24 cellular contexts compared by ENCODE assay signal in genomic region chr6:78062993-78063392, GRCh38.
A peak's percentile ranks its signal among the peaks of the same experiment; 100 is the strongest.
DNase-seq lines count a peak whose midpoint lies in the region; ATAC-seq, FAIRE-seq and TF ChIP-seq lines count a peak whose summit lies in the region.
"Had no signal": no experiment of that assay in that cellular context is flagged by ENCODE, and none has a peak within 500 bp of the region (broad histone marks: within the 10 kb centered on the region; RNA-seq: fewer than 3 reads in every experiment).

No MANE protein-coding gene starts in this region.

- no peak overlapping the region for H3K9ac ChIP-seq in HepG2 (ENCODE audit: insufficient read depth, low read depth, low read length)

- DNase-seq in HepG2 (ENCODE audit: low spot score): no peak
- DNase-seq in right lobe of liver: no peak
- DNase-seq in NB4 (ENCODE audit: low read depth): peak; percentile 3
- DNase-seq in fibroblast of villous mesenchyme (ENCODE audit: low read depth): peak; percentile 0
- peak; percentile 20 for DNase-seq in myocyte (ENCODE audit: low read depth)
- no peak for DNase-seq in brain microvascular endothelial cell
- no peak for DNase-seq in pancreas
- DNase-seq: ACHN; BE2C; C1 segment of cervical spinal cord; CD4-positive, CD25-positive, alpha-beta regulatory T cell; CD8-positive, alpha-beta memory T cell; COR-L47; DMS 273 treated with DMSO at 0.1 percent for 48 hours; DMS53; DND-41; EL; HCEC 1CT; HFFc6; KG1 had no signal

- FAIRE-seq in HepG2 (lab: Jason Lieb, UNC) (no peak), pancreas (lab: Jason Lieb, UNC) (no peak)
- FAIRE-seq: A204.1, GM12878, GM19239 had no signal

- H3K79me2 ChIP-seq in HepG2 (ENCODE audit: insufficient read depth, low read length): no peaks in the 10 kb centered on the region

- H3K27ac ChIP-seq in HepG2 (ENCODE audit: extremely low read length, insufficient read depth, low read length) (no peak overlapping the region), right lobe of liver (no peak overlapping the region), brain microvascular endothelial cell (no peak overlapping the region), pancreas (no peak overlapping the region)

- H3K9me3 ChIP-seq in HepG2 (ENCODE audit: low read length) (peaks cover 80% of the 10 kb centered on the region), right lobe of liver (no peaks in the 10 kb centered on the region), pancreas (no peaks in the 10 kb centered on the region)
- H3K9me3 ChIP-seq: BE2C had no signal

- WGBS in HepG2 (ENCODE audit: low lambda C conversion rate): 70% methylated on average over 4 of the region's 4 CpGs
- WGBS in right lobe of liver (ENCODE audit: insufficient coverage, low coverage, low lambda C conversion rate, missing lambda C conversion rate): 79% methylated on average over 4 of the region's 4 CpGs
- 90 to 91% methylated on average over 4 of the region's 4 CpGs for WGBS in pancreas, 2 donors

- H3K27me3 ChIP-seq in HepG2 (ENCODE audit: control insufficient read depth in 1 of 2, insufficient read depth in 2 of 2, low read length in 2 of 2) (no peaks in the 10 kb centered on the region), right lobe of liver (no peaks in the 10 kb centered on the region), brain microvascular endothelial cell (replicated peaks) (no peaks in the 10 kb centered on the region), pancreas (no peaks in the 10 kb centered on the region)
- H3K27me3 ChIP-seq: BE2C had no signal

- no peak overlapping the region for H3K4me3 ChIP-seq in HepG2 (replicated peaks in 1 of 3; ENCODE audit: insufficient read depth in 1 of 3, low read depth in 2 of 3, low read length in 3 of 3)
- H3K4me3 ChIP-seq in right lobe of liver: no peak overlapping the region
- H3K4me3 ChIP-seq in NB4 (ENCODE audit: low read depth, low read length): no peak overlapping the region
- H3K4me3 ChIP-seq in fibroblast of villous mesenchyme (ENCODE audit: low read depth, low read length): no peak overlapping the region
- no peak overlapping the region for H3K4me3 ChIP-seq in brain microvascular endothelial cell (ENCODE audit: low read depth, low read length)
- H3K4me3 ChIP-seq in pancreas: no peak overlapping the region
- H3K4me3 ChIP-seq: GM12878 had no signal

- H3K4me1 ChIP-seq in HepG2 (ENCODE audit: insufficient read depth, low read length) (no peaks in the 10 kb centered on the region), right lobe of liver (no peaks in the 10 kb centered on the region), pancreas (no peaks in the 10 kb centered on the region)
- H3K4me1 ChIP-seq: BE2C had no signal

- H3K36me3 ChIP-seq in HepG2 (replicated peaks in 1 of 2; ENCODE audit: control insufficient read depth in 1 of 2, insufficient read depth in 2 of 2, low read length in 2 of 2) (no peaks in the 10 kb centered on the region), right lobe of liver (no peaks in the 10 kb centered on the region), brain microvascular endothelial cell (replicated peaks) (no peaks in the 10 kb centered on the region), pancreas (no peaks in the 10 kb centered on the region)
- H3K36me3 ChIP-seq: BE2C had no signal

- TF ChIP-seq EP300 in HepG2 (IDR thresholded peaks at IDR 0.05; ENCODE audit: low read depth in 2 of 2, low read length in 2 of 2) (no peak), HepG2 (CRISPR knock-in tag; IDR thresholded peaks at IDR 0.05; ENCODE audit: borderline replicate concordance) (no peak)

- H2AFZ ChIP-seq in HepG2 (ENCODE audit: low read length): no peak overlapping the region

- H4K20me1 ChIP-seq in HepG2 (ENCODE audit: insufficient read depth, low read length): no peaks in the 10 kb centered on the region

- in situ Hi-C loops in HepG2 (cut with HindIII; ENCODE audit: extremely low pct_ligation_motif_present, low pct_unique_long_range_greater_than_20kb) (no loop called here), brain microvascular endothelial cell (cut with HindIII; ENCODE audit: low pct_ligation_motif_present, low sequenced_read_pairs) (no loop called here)

- ATAC-seq in HepG2: no peak
- ATAC-seq in right lobe of liver: no peak
- no peak for ATAC-seq in HG02885 (IDR thresholded peaks at IDR 0.05; ENCODE audit: poor library complexity, unreplicated experiment)
- no peak for ATAC-seq in pancreas
- ATAC-seq: GM12878 had no signal

- no peak for TF ChIP-seq RAD21 in HepG2 (CRISPR knock-in tag; IDR thresholded peaks at IDR 0.05)

- H3K4me2 ChIP-seq in HepG2 (ENCODE audit: low read depth, low read length): no peak overlapping the region

- TF ChIP-seq CTCF in HepG2 (CRISPR knock-in tag; IDR thresholded peaks at IDR 0.05) (no peak), right lobe of liver (IDR thresholded peaks at IDR 0.05) (no peak), NB4 (IDR thresholded peaks at IDR 0.05; ENCODE audit: low read depth, low read length) (no peak), fibroblast of villous mesenchyme (IDR thresholded peaks at IDR 0.05; ENCODE audit: insufficient read depth, low read depth, low read length) (no peak), brain microvascular endothelial cell (IDR thresholded peaks at IDR 0.05; ENCODE audit: low read depth, low read length, missing control alignments) (no peak), pancreas (IDR thresholded peaks at IDR 0.05) (no peak)

- CTCF ChIA-PET in HepG2 (lab: Yijun Ruan, JAX; ENCODE audit: low intra/inter-chr PET ratio, low total read pairs): no interaction called here

- no peak for TF ChIP-seq POLR2A in HepG2 (IDR thresholded peaks at IDR 0.05; ENCODE audit: insufficient read depth in 1 of 2, low read depth in 2 of 2, low read length in 2 of 2)
- no peak for TF ChIP-seq POLR2A in right lobe of liver (IDR thresholded peaks at IDR 0.05)
- TF ChIP-seq POLR2A in NB4 (IDR thresholded peaks at IDR 0.05; ENCODE audit: extremely low read depth, insufficient read length): no peak

- no TSS peak for BruUV-seq in HepG2 (replicated peaks; lab: Mats Ljungman, UMichigan)

- intact Hi-C loops in HepG2 (cut with micrococcal nuclease; ENCODE audit: unreplicated experiment): no loop called here
- intact Hi-C loops in right lobe of liver (cut with DNase I): no loop called here
- intact Hi-C loops in pancreas (cut with DNase I): no loop called here

- POLR2A ChIA-PET in HepG2 (lab: Yijun Ruan, JAX): no interaction called here

TF ChIP-seq in HepG2, 621 proteins besides CTCF, POLR2A, EP300 and RAD21:
- no peak for TF ChIP-seq ZBTB14 (CRISPR knock-in tag; IDR thresholded peaks at IDR 0.05)
- TF ChIP-seq CEBPG (CRISPR knock-in tag; IDR thresholded peaks at IDR 0.05): 0 out of 2 replicates have a peak, but pooled peaks have one; percentile 10
- no peak for TF ChIP-seq SOX5 (CRISPR knock-in tag; IDR thresholded peaks at IDR 0.05; ENCODE audit: borderline replicate concordance)
- peak; percentile 91 for TF ChIP-seq CEBPB (IDR thresholded peaks at IDR 0.05; ENCODE audit: borderline replicate concordance, low read depth, low read length)
- TF ChIP-seq MLLT10 (CRISPR knock-in tag; IDR thresholded peaks at IDR 0.05): no peak

Comparison
In these comparisons a context has a peak if more than half of its experiments do, and no peak if none do; other contexts are left out.
1. DNase-seq: peak in NB4 (single experiment), fibroblast of villous mesenchyme (single experiment) and myocyte (single experiment); none in HepG2 (single experiment), right lobe of liver (0 of 3), brain microvascular endothelial cell (single experiment) and pancreas (0 of 6).